In the genomic region with DNA sequence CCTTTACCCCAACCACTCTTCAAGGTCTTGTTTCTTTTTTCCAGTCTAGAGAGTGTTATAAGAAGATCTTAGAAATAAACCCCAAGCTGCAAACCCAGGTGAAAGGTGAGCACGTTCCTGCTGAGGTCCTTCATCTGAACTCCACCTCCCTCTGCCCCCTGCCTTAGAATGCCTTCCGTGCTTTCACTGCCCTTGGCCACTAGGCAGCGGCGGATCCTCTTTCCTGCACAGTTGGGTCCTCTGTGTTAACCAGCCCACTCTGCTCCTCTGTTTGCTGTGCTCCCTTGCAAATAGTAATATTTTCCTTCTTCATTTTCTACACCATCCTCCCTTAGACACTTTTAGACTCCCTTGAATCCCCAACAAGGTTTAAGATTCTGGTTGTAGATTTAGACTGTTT, we compare ENCODE assay signal across 1 cellular context.
TF ChIP-seq lines count a peak whose summit lies in the region.

No MANE protein-coding gene starts in this region.

TF ChIP-seq in GM23338, 12 proteins besides CTCF, POLR2A, EP300 and RAD21 (continued from another document):
- no peak for TF ChIP-seq ZNF114 (CRISPR knock-in tag; IDR thresholded peaks at IDR 0.05)
TF ChIP-seq in GM23338: peak in this region for 0.
